In genomic region chr22:23850136-23850611, GRCh38 we compare ENCODE assay signal across 12 cellular contexts. TPM values are rescaled to one million over a fixed set of nuclear protein-coding genes. Genes with fewer than 3 reads are reported as not detected.
DNase-seq lines count a peak whose midpoint lies in the region; ATAC-seq, FAIRE-seq and TF ChIP-seq lines count a peak whose summit lies in the region.
"Had no signal": no experiment of that assay in that cellular context is flagged by ENCODE, and none has a peak within 500 bp of the region (broad histone marks: within the 10 kb centered on the region; RNA-seq: fewer than 3 reads in every experiment).

No MANE protein-coding gene starts in this region.

- peaks cover 7% of the 10 kb centered on the region for H3K4me1 ChIP-seq in HAP-1
- H3K4me1 ChIP-seq in esophagus muscularis mucosa: peaks cover 26 to 32% (median 29%) of the 10 kb centered on the region in 4 donors
- H3K4me1 ChIP-seq: uterus had no signal

- no peak for TF ChIP-seq CTCF in GM12864 (IDR thresholded peaks at IDR 0.05; ENCODE audit: low read depth, low read length, missing control alignments)
- no peak for TF ChIP-seq CTCF in GM20000 (IDR thresholded peaks at IDR 0.05; ENCODE audit: extremely low read depth, missing control alignments)
- no peak for TF ChIP-seq CTCF in D721Med (IDR thresholded peaks at IDR 0.05; ENCODE audit: insufficient read depth, missing control alignments)
- no peak for TF ChIP-seq CTCF in esophagus muscularis mucosa (IDR thresholded peaks at IDR 0.05)

- H3K27ac Mint-ChIP-seq in memory B cell: no peak overlapping the region

- no peak for TF ChIP-seq EP300 in esophagus muscularis mucosa (IDR thresholded peaks at IDR 0.05)

- H3K27me3 Mint-ChIP-seq in memory B cell: no peaks in the 10 kb centered on the region
- H3K27me3 Mint-ChIP-seq: central memory CD8-positive, alpha-beta T cell had no signal

- no peaks in the 10 kb centered on the region for H3K36me3 ChIP-seq in HAP-1 (replicated peaks)
- H3K36me3 ChIP-seq in esophagus muscularis mucosa: no peaks in the 10 kb centered on the region
- H3K36me3 ChIP-seq: SJCRH30, uterus had no signal

- in situ Hi-C loops in HAP-1 (cut with MboI; ENCODE audit: low sequenced_read_pairs): no loop called here

- WGBS in esophagus muscularis mucosa: 88% methylated on average over 12 of the region's 16 CpGs

- H3K36me3 Mint-ChIP-seq in memory B cell: no peaks in the 10 kb centered on the region

- peak; percentile 79 for ATAC-seq in HG03354 (IDR thresholded peaks at IDR 0.05; ENCODE audit: poor library complexity, severe bottlenecking, unreplicated experiment)
- ATAC-seq in memory B cell (ENCODE audit: low read depth): peak; percentile 22

- peaks cover 24% of the 10 kb centered on the region for H3K4me1 Mint-ChIP-seq in memory B cell
- H3K4me1 Mint-ChIP-seq: central memory CD8-positive, alpha-beta T cell had no signal

- DNase-seq in GM12864 (ENCODE audit: low read depth) (no peak), GM20000 (ENCODE audit: low spot score) (peak; percentile 52), memory B cell (ENCODE audit: low spot score in 2 of 2) (no peak), HAP-1 (ENCODE audit: low spot score in 2 of 2) (no peak), GM19240 (ENCODE audit: insufficient read length, low spot score) (no peak), D721Med (ENCODE audit: insufficient read length, low spot score) (no peak), esophagus muscularis mucosa (ENCODE audit: extremely low spot score) (no peak)

- no peaks in the 10 kb centered on the region for H3K9me3 Mint-ChIP-seq in memory B cell
- H3K9me3 Mint-ChIP-seq: central memory CD8-positive, alpha-beta T cell had no signal

- H3K9me3 ChIP-seq in HAP-1: no peaks in the 10 kb centered on the region
- H3K9me3 ChIP-seq in esophagus muscularis mucosa: no peaks in the 10 kb centered on the region
- H3K9me3 ChIP-seq: SJCRH30, uterus had no signal

- FAIRE-seq in D721Med (lab: Jason Lieb, UNC): no peak

- H3K27me3 ChIP-seq in HAP-1 (ENCODE audit: low read depth) (no peaks in the 10 kb centered on the region), esophagus muscularis mucosa (no peaks in the 10 kb centered on the region)
- H3K27me3 ChIP-seq: SJCRH30, uterus had no signal

- H3K4me3 ChIP-seq in GM12864 (ENCODE audit: low read depth, low read length) (peak overlapping the region; percentile 56; the same call in 1 of the 2 replicates), HAP-1 (no peak overlapping the region), esophagus muscularis mucosa (no peak overlapping the region)
- H3K4me3 ChIP-seq: SJCRH30, uterus had no signal

- TF ChIP-seq POLR2A in esophagus muscularis mucosa (IDR thresholded peaks at IDR 0.05; ENCODE audit: low read depth): no peak

- intact Hi-C loops in esophagus muscularis mucosa (cut with DNase I): no loop called here

- H3K4me3 Mint-ChIP-seq in memory B cell: peak overlapping the region; percentile 73
- H3K4me3 Mint-ChIP-seq: central memory CD8-positive, alpha-beta T cell had no signal

- no peak overlapping the region for H3K27ac ChIP-seq in esophagus muscularis mucosa (replicated peaks in 1 of 4)
- H3K27ac ChIP-seq: C4-2B, SJCRH30, uterus had no signal

RNA-seq across cellular contexts. Expression of gene SLC2A11, which starts 7.5 kb away (rescaled TPM):
- total RNA-seq in esophagus muscularis mucosa: 10 to 100 TPM; 11.6 to 17.4 (median 15.3) TPM

RNA-seq across cellular contexts. Expression of gene DERL3, which starts 11.4 kb away (rescaled TPM):
- total RNA-seq in esophagus muscularis mucosa: not detected
- total RNA-seq: SJCRH30 had no signal

RNA-seq across cellular contexts. Expression of gene MIF, which starts 44.0 kb away (rescaled TPM):
- 100 to 1,000 TPM; 158 to 372 (median 263) TPM for total RNA-seq in esophagus muscularis mucosa
